ENCODE assay signal across 1 cellular context in the genomic region with DNA sequence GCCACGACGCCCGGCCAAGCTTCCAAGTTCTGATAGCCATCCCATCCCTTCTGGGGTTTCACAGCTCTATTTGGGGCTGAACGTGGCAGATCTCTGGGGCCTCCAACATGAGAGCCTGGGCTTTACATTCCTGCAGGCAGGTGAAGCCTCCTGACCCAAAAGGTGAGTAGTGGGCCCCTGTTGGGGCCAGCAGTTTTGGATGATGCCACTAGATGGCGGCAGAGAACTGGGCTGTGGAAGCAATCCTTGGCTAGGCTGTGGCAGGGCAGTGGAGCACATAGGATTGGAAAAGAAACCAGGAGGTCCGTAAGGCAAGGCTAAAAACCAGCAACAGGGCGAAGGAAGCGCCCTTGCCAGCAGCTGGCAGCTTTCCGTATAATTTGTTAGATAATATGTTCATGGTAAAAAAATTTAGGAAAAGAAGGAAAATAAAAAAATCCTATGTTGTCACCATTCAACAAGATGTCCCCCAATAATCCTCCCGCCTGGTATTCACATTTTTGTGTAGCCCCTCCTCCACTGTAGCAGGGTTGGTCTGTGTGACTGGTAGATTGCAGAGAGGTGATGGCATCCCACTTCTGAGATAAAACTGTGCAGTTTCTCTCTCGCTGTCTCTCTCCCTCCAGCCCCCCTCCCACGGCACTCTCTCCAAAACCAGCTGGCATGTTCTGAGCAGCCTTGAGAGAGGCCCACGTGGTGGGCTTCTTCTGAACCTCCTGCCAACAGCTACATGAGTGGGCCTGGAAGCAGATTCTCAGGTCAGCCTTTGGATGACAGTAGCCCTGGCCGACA.
TF ChIP-seq lines count a peak whose summit lies in the region.

No MANE protein-coding gene starts in this region.

TF ChIP-seq in GM12878, 131 proteins besides CTCF, POLR2A, EP300 and RAD21 (continued from another document):
- TF ChIP-seq, protein P1, sequence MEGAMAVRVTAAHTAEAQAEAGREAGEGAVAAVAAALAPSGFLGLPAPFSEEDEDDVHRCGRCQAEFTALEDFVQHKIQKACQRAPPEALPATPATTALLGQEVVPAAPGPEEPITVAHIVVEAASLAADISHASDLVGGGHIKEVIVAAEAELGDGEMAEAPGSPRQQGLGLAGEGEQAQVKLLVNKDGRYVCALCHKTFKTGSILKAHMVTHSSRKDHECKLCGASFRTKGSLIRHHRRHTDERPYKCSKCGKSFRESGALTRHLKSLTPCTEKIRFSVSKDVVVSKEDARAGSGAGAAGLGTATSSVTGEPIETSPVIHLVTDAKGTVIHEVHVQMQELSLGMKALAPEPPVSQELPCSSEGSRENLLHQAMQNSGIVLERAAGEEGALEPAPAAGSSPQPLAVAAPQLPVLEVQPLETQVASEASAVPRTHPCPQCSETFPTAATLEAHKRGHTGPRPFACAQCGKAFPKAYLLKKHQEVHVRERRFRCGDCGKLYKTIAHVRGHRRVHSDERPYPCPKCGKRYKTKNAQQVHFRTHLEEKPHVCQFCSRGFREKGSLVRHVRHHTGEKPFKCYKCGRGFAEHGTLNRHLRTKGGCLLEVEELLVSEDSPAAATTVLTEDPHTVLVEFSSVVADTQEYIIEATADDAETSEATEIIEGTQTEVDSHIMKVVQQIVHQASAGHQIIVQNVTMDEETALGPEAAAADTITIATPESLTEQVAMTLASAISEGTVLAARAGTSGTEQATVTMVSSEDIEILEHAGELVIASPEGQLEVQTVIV (IDR thresholded peaks at IDR 0.05; ENCODE audit: borderline replicate concordance, partially characterized antibody): no peak
- TF ChIP-seq ZZZ3 (IDR thresholded peaks at IDR 0.05; ENCODE audit: control insufficient read depth, insufficient read length, low read depth) (no peak), ZNF384 (IDR thresholded peaks at IDR 0.05; ENCODE audit: borderline replicate concordance, low read depth, low read length) (no peak), MXI1 (IDR thresholded peaks at IDR 0.05; ENCODE audit: low read depth, low read length) (no peak), DPF2 (IDR thresholded peaks at IDR 0.05) (no peak)
- TF ChIP-seq, protein P2, sequence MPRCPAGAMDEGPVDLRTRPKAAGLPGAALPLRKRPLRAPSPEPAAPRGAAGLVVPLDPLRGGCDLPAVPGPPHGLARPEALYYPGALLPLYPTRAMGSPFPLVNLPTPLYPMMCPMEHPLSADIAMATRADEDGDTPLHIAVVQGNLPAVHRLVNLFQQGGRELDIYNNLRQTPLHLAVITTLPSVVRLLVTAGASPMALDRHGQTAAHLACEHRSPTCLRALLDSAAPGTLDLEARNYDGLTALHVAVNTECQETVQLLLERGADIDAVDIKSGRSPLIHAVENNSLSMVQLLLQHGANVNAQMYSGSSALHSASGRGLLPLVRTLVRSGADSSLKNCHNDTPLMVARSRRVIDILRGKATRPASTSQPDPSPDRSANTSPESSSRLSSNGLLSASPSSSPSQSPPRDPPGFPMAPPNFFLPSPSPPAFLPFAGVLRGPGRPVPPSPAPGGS (IDR thresholded peaks at IDR 0.05; ENCODE audit: borderline replicate concordance, insufficient read depth, low read depth, low read length, poor library complexity, severe bottlenecking): no peak
